ENCODE assay signal across 9 cellular contexts in the genomic region with DNA sequence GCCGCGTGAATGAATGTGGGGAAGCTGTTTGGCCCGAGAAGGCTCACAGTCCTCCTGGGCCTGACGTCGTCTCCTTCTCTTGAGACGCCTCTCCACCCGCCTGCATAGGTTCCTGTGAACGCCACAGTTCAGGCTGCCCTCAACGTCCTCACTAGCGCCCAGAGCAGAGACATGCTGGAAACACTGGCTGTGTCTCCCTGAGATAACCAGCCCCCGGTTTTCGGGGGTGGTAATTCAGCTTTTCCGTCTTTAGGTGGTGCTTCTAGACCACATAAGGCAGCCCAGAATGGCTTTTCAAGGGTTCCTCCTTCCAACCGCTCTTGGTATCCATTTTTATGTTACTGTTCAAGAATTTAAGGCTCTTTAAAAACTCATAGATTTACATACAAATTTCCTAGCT.
DNase-seq lines count a peak whose midpoint lies in the region; ATAC-seq, FAIRE-seq and TF ChIP-seq lines count a peak whose summit lies in the region.
"Had no signal": no experiment of that assay in that cellular context is flagged by ENCODE, and none has a peak within 500 bp of the region (broad histone marks: within the 10 kb centered on the region; RNA-seq: fewer than 3 reads in every experiment).

No MANE protein-coding gene starts in this region.

- no peaks in the 10 kb centered on the region for H3K36me3 Mint-ChIP-seq in type B pancreatic cell

- peak overlapping the region; percentile 85 for H3K4me3 Mint-ChIP-seq in type B pancreatic cell

- no peaks in the 10 kb centered on the region for H3K9me3 ChIP-seq in kidney (ENCODE audit: control insufficient read depth in 1 of 2, low read length in 2 of 2)

- in situ Hi-C loops in T47D (cut with HindIII; ENCODE audit: low pct_unique_long_range_greater_than_20kb, low sequenced_read_pairs), result no loop called here

- TF ChIP-seq CTCF in kidney (IDR thresholded peaks at IDR 0.05; ENCODE audit: borderline replicate concordance, extremely low read depth, insufficient read depth) (peak; percentile 38), type B pancreatic cell (conservative IDR thresholded peaks at IDR 0.05) (peak; percentile 81)

- H3K27ac Mint-ChIP-seq in type B pancreatic cell, result no peak overlapping the region

- H3K9me3 Mint-ChIP-seq in type B pancreatic cell, result no peaks in the 10 kb centered on the region

- peaks cover 53% of the 10 kb centered on the region for H3K27me3 Mint-ChIP-seq in type B pancreatic cell

- H3K9ac ChIP-seq in kidney (ENCODE audit: low read length in 2 of 2), result no peak overlapping the region

- no peaks in the 10 kb centered on the region for H3K4me1 ChIP-seq in kidney (ENCODE audit: control insufficient read depth in 1 of 2, insufficient read depth in 1 of 2, low read depth in 1 of 2, low read length in 2 of 2)

- FAIRE-seq in kidney (lab: Jason Lieb, UNC), result no peak
- FAIRE-seq: islet of Langerhans had no signal

- peaks cover 16% of the 10 kb centered on the region for H3K4me1 Mint-ChIP-seq in type B pancreatic cell (ENCODE audit: unreplicated experiment)

- no peak overlapping the region for H3K4me3 ChIP-seq in kidney (ENCODE audit: low read length in 2 of 2)

- DNase-seq in DMS79 treated with DMSO at 0.1 percent for 48 hours (lab: John Stamatoyannopoulos, UW) (peak; percentile 59), NCI-H1694 treated with DMSO at 0.1 percent for 48 hours (lab: John Stamatoyannopoulos, UW) (peak; percentile 85), T47D (ENCODE audit: low read depth in 1 of 2, low spot score in 1 of 2) (peak; percentile 11 to 34), kidney (no peak), type B pancreatic cell (ENCODE audit: extremely low spot score, unreplicated experiment) (no peak), NCI-H1092 (lab: John Stamatoyannopoulos, UW) (no peak)

- no peaks in the 10 kb centered on the region for H3K36me3 ChIP-seq in kidney (ENCODE audit: control insufficient read depth in 1 of 2, insufficient read depth in 2 of 2, low read length in 2 of 2)

- H3K27ac ChIP-seq in kidney (ENCODE audit: low read depth in 2 of 2, low read length in 2 of 2), result no peak overlapping the region

- intact Hi-C loops in kidney (cut with DNase I), result no loop called here

- ATAC-seq in GM21529 (IDR thresholded peaks at IDR 0.05; ENCODE audit: unreplicated experiment) (no peak), GM19023 (IDR thresholded peaks at IDR 0.05; ENCODE audit: unreplicated experiment) (no peak)

Comparison
In these comparisons a context has a peak if more than half of its experiments do, and no peak if none do; other contexts are left out.
1. DNase-seq: peak in DMS79 treated with DMSO at 0.1 percent for 48 hours (single experiment), NCI-H1694 treated with DMSO at 0.1 percent for 48 hours (single experiment) and T47D (2 of 2); none in kidney (single experiment), type B pancreatic cell (single experiment) and NCI-H1092 (single experiment).